In the genomic region with DNA sequence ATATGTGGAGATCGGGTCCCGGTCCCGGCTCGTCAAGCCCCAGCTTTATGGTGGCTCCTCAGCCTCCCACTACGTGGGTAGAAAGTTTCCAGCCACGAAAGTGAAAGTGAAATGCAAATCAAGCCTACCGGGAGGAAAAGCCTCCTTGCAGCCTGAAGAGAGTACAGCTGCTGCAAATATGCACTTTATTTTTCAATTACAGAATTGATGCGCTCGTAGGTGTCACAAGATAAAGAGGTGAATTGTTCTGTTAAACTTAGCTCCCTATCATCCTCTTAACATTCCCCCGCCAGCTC, we compare ENCODE assay signal across 8 cellular contexts. TPM values are rescaled to one million over a fixed set of nuclear protein-coding genes. Genes with fewer than 3 reads are reported as not detected.
A peak's percentile ranks its signal among the peaks of the same experiment; 100 is the strongest.
DNase-seq lines count a peak whose midpoint lies in the region; ATAC-seq and TF ChIP-seq lines count a peak whose summit lies in the region.

No MANE protein-coding gene starts in this region.

- H4K91ac ChIP-seq in trophoblast cell (ENCODE audit: low read depth, low read length): peak overlapping the region; percentile 54

- peak overlapping the region; percentile 70 for H3K18ac ChIP-seq in trophoblast cell (ENCODE audit: low read length)

- H3K79me2 ChIP-seq in trophoblast cell (ENCODE audit: control insufficient read depth, insufficient read depth, low read length, poor library complexity): peaks cover 13% of the 10 kb centered on the region

- peak overlapping the region; percentile 85 for H3K27ac ChIP-seq in Panc1 (ENCODE audit: low read length)
- peak overlapping the region; percentile 69 to 97 for H3K27ac ChIP-seq in esophagus (ENCODE audit: low read depth in 2 of 2, low read length in 1 of 2)
- H3K27ac ChIP-seq in trophoblast cell (ENCODE audit: low read depth, low read length): peak overlapping the region; percentile 87

- H3K4ac ChIP-seq in trophoblast cell (ENCODE audit: low read depth, low read length): peak overlapping the region; percentile 65

- no peak for TF ChIP-seq CTCF in Panc1 (IDR thresholded peaks at IDR 0.05)

- H2AK5ac ChIP-seq in trophoblast cell (ENCODE audit: low read length): no peak overlapping the region

- ATAC-seq in Panc1 (no peak), GM21825 (IDR thresholded peaks at IDR 0.05; ENCODE audit: unreplicated experiment) (no peak)

- no TSS peak for BruUV-seq in Panc1 (replicated peaks; lab: Mats Ljungman, UMichigan)

- H3K36me3 ChIP-seq in ES-I3 (ENCODE audit: insufficient read depth, low read length) (peaks cover 20% of the 10 kb centered on the region), Panc1 (ENCODE audit: control insufficient read depth, insufficient read depth, low read length) (peaks cover 31% of the 10 kb centered on the region), esophagus (ENCODE audit: control insufficient read depth in 2 of 2, insufficient read depth in 2 of 2, low read length in 1 of 2) (no peaks in the 10 kb centered on the region), trophoblast cell (ENCODE audit: control insufficient read depth in 1 of 2, insufficient read depth in 2 of 2, low read length in 2 of 2) (peaks cover 9 to 16% of the 10 kb centered on the region in 2 experiments)

- peak overlapping the region; percentile 95 for H2BK5ac ChIP-seq in trophoblast cell (ENCODE audit: low read depth, low read length, poor library complexity)

- H4K8ac ChIP-seq in trophoblast cell (ENCODE audit: low read depth, low read length): peak overlapping the region; percentile 91

- peaks cover 6% of the 10 kb centered on the region for H3K79me1 ChIP-seq in trophoblast cell (ENCODE audit: low read length)

- no peak for DNase-seq in Panc1 (ENCODE audit: low read depth, low spot score)
- no peak for DNase-seq in trophoblast cell
- DNase-seq in COLO668 (lab: John Stamatoyannopoulos, UW; ENCODE audit: unreplicated experiment): no peak
- no peak for DNase-seq in medulla oblongata (ENCODE audit: extremely low spot score)
- DNase-seq in DMS79 (lab: John Stamatoyannopoulos, UW): no peak

- WGBS in esophagus, 2 donors: 2% methylated on average over 10 of the region's 10 CpGs
- no CpG with 5 or more reads among the region's 10 CpGs for WGBS in trophoblast cell (ENCODE audit: extremely low coverage, insufficient coverage, insufficient read length)

- H3K9ac ChIP-seq in ES-I3 (ENCODE audit: low read depth, low read length): peak overlapping the region; percentile 68
- H3K9ac ChIP-seq in trophoblast cell (ENCODE audit: low read length): peak overlapping the region; percentile 83

- H2BK120ac ChIP-seq in trophoblast cell (ENCODE audit: insufficient read depth, low read length, poor library complexity): peak overlapping the region; percentile 78

- peak overlapping the region; percentile 69 for H2AFZ ChIP-seq in trophoblast cell (ENCODE audit: insufficient read depth, low read length, poor library complexity)

- no peaks in the 10 kb centered on the region for H3K9me3 ChIP-seq in ES-I3 (ENCODE audit: control insufficient read depth, insufficient read depth, low read length)
- H3K9me3 ChIP-seq in Panc1 (ENCODE audit: control insufficient read depth, insufficient read depth, low read depth, low read length): no peaks in the 10 kb centered on the region
- no peaks in the 10 kb centered on the region for H3K9me3 ChIP-seq in esophagus (ENCODE audit: control insufficient read depth in 2 of 2, insufficient read depth in 1 of 2, low read depth in 1 of 2, low read length in 1 of 2)
- H3K9me3 ChIP-seq in trophoblast cell (ENCODE audit: insufficient read depth, low read depth, low read length): no peaks in the 10 kb centered on the region

- no peaks in the 10 kb centered on the region for H3K27me3 ChIP-seq in Panc1 (ENCODE audit: control insufficient read depth, insufficient read depth, low read length)
- H3K27me3 ChIP-seq in esophagus (ENCODE audit: control insufficient read depth in 1 of 2, insufficient read depth in 2 of 2, low read length in 2 of 2): no peaks in the 10 kb centered on the region
- H3K27me3 ChIP-seq in trophoblast cell (ENCODE audit: insufficient read depth, low read length): no peaks in the 10 kb centered on the region

- POLR2A ChIA-PET in Panc1 (lab: Charles Lee): no interaction called here

- intact Hi-C loops in Panc1 (cut with micrococcal nuclease; ENCODE audit: unreplicated experiment): no loop called here

- H2BK12ac ChIP-seq in trophoblast cell (ENCODE audit: low read length): no peak overlapping the region

- H3K14ac ChIP-seq in trophoblast cell (ENCODE audit: low read length): peak overlapping the region; percentile 71

- peak overlapping the region; percentile 71 for H4K12ac ChIP-seq in trophoblast cell (ENCODE audit: low read depth, low read length)

- in situ Hi-C loops in Panc1 (cut with HindIII; ENCODE audit: low pct_unique_long_range_greater_than_20kb, low sequenced_read_pairs): no loop called here

- H3K4me1 ChIP-seq in ES-I3 (ENCODE audit: insufficient read depth, low read length): peaks cover 3% of the 10 kb centered on the region
- peaks cover 11% of the 10 kb centered on the region; the same call in 1 of the 2 replicates for H3K4me1 ChIP-seq in Panc1 (ENCODE audit: control insufficient read depth, insufficient read depth, low read length)
- peaks cover 4 to 7% of the 10 kb centered on the region in 2 donors for H3K4me1 ChIP-seq in esophagus (ENCODE audit: control insufficient read depth in 2 of 2, insufficient read depth in 2 of 2, low read length in 1 of 2)
- H3K4me1 ChIP-seq in trophoblast cell (ENCODE audit: control insufficient read depth in 1 of 2, insufficient read depth in 2 of 2, low read length in 2 of 2): peaks cover 2% of the 10 kb centered on the region in 2 experiments

- CTCF ChIA-PET in Panc1 (lab: Charles Lee): no interaction called here

- H3K4me3 ChIP-seq in Panc1 (ENCODE audit: low read depth in 2 of 2, low read length in 2 of 2) (peak overlapping the region; percentile 93), esophagus (ENCODE audit: low read depth in 1 of 2, low read length in 2 of 2) (peak overlapping the region; percentile 67 to 88), trophoblast cell (ENCODE audit: low read depth, low read length) (peak overlapping the region; percentile 41)

- H3K4me2 ChIP-seq in trophoblast cell (ENCODE audit: low read length): peak overlapping the region; percentile 78

- no peak overlapping the region for H3K23ac ChIP-seq in trophoblast cell (ENCODE audit: low read length)

RNA-seq across cellular contexts. Expression of gene PCNA, which starts 0.4 kb away (rescaled TPM):
- total RNA-seq in Panc1 (2021; ENCODE audit: unreplicated experiment): 182 TPM
- polyA plus RNA-seq in Panc1 (2012; ENCODE audit: insufficient read length): 106 TPM
- polyA plus RNA-seq in esophagus: 100 to 1,000 TPM in 1 of 2 donors, 10 to 100 TPM in 1; 61.2 to 143 TPM
- 125 and 128 TPM in 2 replicates for polyA plus RNA-seq in trophoblast cell (2013)

RNA-seq across cellular contexts. Expression of gene CDS2, which starts 6.7 kb away (rescaled TPM):
- total RNA-seq in Panc1 (2021; ENCODE audit: unreplicated experiment): 54.0 TPM
- 29.1 TPM for polyA plus RNA-seq in Panc1 (2012; ENCODE audit: insufficient read length)
- 1 to 10 TPM; 5.1 to 7.3 TPM for polyA plus RNA-seq in esophagus
- 25.0 and 25.8 TPM in 2 replicates for polyA plus RNA-seq in trophoblast cell (2013)

RNA-seq across cellular contexts. Expression of gene TMEM230, which starts 7.3 kb away (rescaled TPM):
- 89.3 TPM for total RNA-seq in Panc1 (2021; ENCODE audit: unreplicated experiment)
- 77.7 TPM for polyA plus RNA-seq in Panc1 (2012; ENCODE audit: insufficient read length)
- polyA plus RNA-seq in esophagus: 10 to 100 TPM; 40.0 to 55.9 TPM
- 109 and 115 TPM in 2 replicates for polyA plus RNA-seq in trophoblast cell (2013)

Comparison
In these comparisons a context has a peak if more than half of its experiments do, and no peak if none do; other contexts are left out.
1. H3K4me3 ChIP-seq: peak in every context shown above with its lines; median percentile 93 in Panc1; 78 in esophagus; 41 in trophoblast cell.